ENCODE assay signal across 30 cellular contexts in the genomic region with DNA sequence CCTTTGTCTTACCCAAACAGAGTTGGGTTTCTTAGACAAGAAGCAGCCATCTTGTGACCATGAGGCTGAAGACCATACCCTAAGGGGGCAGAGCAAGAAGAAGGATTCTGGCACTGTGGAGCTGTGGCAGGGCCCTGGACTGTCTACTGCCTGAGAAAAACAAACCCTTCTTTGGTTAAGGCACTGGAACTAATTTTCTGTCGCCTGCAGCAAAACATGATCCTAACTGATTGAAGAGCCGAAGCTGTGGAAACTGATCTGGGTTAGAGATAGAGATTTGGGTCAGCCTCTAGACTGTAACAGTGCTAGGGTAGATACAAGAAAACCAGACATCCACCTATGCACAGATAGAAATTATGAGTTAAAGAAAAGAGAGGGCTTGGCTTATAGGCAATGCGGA.
"Had no signal": no experiment of that assay in that cellular context is flagged by ENCODE, and none has a peak within 500 bp of the region (broad histone marks: within the 10 kb centered on the region; RNA-seq: fewer than 3 reads in every experiment).

No MANE protein-coding gene starts in this region.

- H3K27ac ChIP-seq: left lung, lower lobe of right lung, pancreas, prostate gland, stomach, thyroid gland, transverse colon, upper lobe of right lung had no signal

- DNase-seq: hippocampal formation; immature natural killer cell; kidney; left colon; left lung; lower lobe of right lung; mammary epithelial cell; mesenchymal stem cell; naive B cell; nucleus accumbens; pancreas; posterior cingulate gyrus; retina; right cardiac atrium; stimulated activated CD4-positive, alpha-beta T cell treated with anti-CD3 and anti-CD28 coated beads, Interleukin-12 subunit alpha, Interleukin-12 subunit beta, amount 100 ng/mL, for 4 hours; stimulated activated CD4-positive, alpha-beta T cell treated with anti-CD3 and anti-CD28 coated beads, Interleukin-15, amount 100 ng/mL, for 24 hours; stimulated activated CD4-positive, alpha-beta T cell treated with anti-CD3 and anti-CD28 coated beads, Interleukin-2, amount 100 ng/mL, for 24 hours; stimulated activated CD4-positive, alpha-beta T cell treated with anti-CD3 and anti-CD28 coated beads, Interleukin-4, amount 100 ng/mL, for 1 hour; stimulated activated naive B cell treated with anti-CD40 and anti-IgM and Interleukin-4, amounts not matched to agents 10 μg/mL and 1 μg/mL and 100 μg/mL, for 72 hours; stimulated activated naive CD8-positive, alpha-beta T cell treated with anti-CD3 and anti-CD28 coated beads, Interleukin-15, Interleukin-2, amounts not matched to agents 100 U/mL and 50 U/mL, for 24 hours; stomach; testis; thyroid gland; transverse colon; upper lobe of right lung had no signal

- H3K9me3 Mint-ChIP-seq: immature natural killer cell; natural killer cell treated with Interleukin-12 subunit alpha and Interleukin-12 subunit beta and Interleukin-15 and Interleukin-18, amount 100 ng/mL, for 72 hours; stimulated activated naive B cell treated with anti-CD40 and anti-IgM and Interleukin-4, amounts not matched to agents 10 μg/mL and 1 μg/mL and 100 μg/mL, for 72 hours had no signal

- H3K9me3 ChIP-seq: left lung, lower lobe of right lung, pancreas, prostate gland, stomach, testis, thyroid gland, transverse colon, upper lobe of right lung had no signal

- H3K36me3 Mint-ChIP-seq: immature natural killer cell; mesothelial cell of epicardium; naive B cell; natural killer cell treated with Interleukin-12 subunit alpha and Interleukin-12 subunit beta and Interleukin-15 and Interleukin-18, amount 100 ng/mL, for 72 hours; stimulated activated naive B cell treated with anti-CD40 and anti-IgM and Interleukin-4, amounts not matched to agents 10 μg/mL and 1 μg/mL and 100 μg/mL, for 72 hours had no signal

- H3K4me1 Mint-ChIP-seq: immature natural killer cell; naive B cell; neural crest cell; stimulated activated naive B cell treated with anti-CD40 and anti-IgM and Interleukin-4, amounts not matched to agents 10 μg/mL and 1 μg/mL and 100 μg/mL, for 72 hours had no signal

- H3K4me3 Mint-ChIP-seq: immature natural killer cell; mesothelial cell of epicardium; naive B cell; natural killer cell treated with Interleukin-12 subunit alpha and Interleukin-12 subunit beta and Interleukin-15 and Interleukin-18, amount 100 ng/mL, for 72 hours; neural crest cell; stimulated activated naive B cell treated with anti-CD40 and anti-IgM and Interleukin-4, amounts not matched to agents 10 μg/mL and 1 μg/mL and 100 μg/mL, for 72 hours had no signal

- H3K4me1 ChIP-seq: pancreas, prostate gland, thyroid gland had no signal

- H3K4me3 ChIP-seq: left lung, lower lobe of right lung, pancreas, prostate gland, skin epidermis, stomach, testis, thyroid gland, transverse colon, upper lobe of right lung had no signal

- H3K36me3 ChIP-seq: left lung, lower lobe of right lung, pancreas, prostate gland, stomach, thyroid gland, transverse colon, upper lobe of right lung had no signal

- ATAC-seq: left colon; left lung; lower lobe of right lung; natural killer cell treated with Interleukin-12 subunit alpha and Interleukin-12 subunit beta and Interleukin-15 and Interleukin-18, amount 100 ng/mL, for 72 hours; pancreas; stimulated activated naive B cell treated with anti-CD40 and anti-IgM and Interleukin-4, amounts not matched to agents 10 μg/mL and 1 μg/mL and 100 μg/mL, for 72 hours; stimulated activated naive CD8-positive, alpha-beta T cell treated with anti-CD3 and anti-CD28 coated beads, Interleukin-15, Interleukin-2, amounts not matched to agents 100 U/mL and 50 U/mL, for 24 hours; upper lobe of right lung had no signal

- H3K27ac Mint-ChIP-seq: immature natural killer cell; mesothelial cell of epicardium; naive B cell; natural killer cell treated with Interleukin-12 subunit alpha and Interleukin-12 subunit beta and Interleukin-15 and Interleukin-18, amount 100 ng/mL, for 72 hours; stimulated activated naive B cell treated with anti-CD40 and anti-IgM and Interleukin-4, amounts not matched to agents 10 μg/mL and 1 μg/mL and 100 μg/mL, for 72 hours had no signal

- H3K27me3 ChIP-seq: left lung, pancreas, stomach, testis, thyroid gland, transverse colon, upper lobe of right lung had no signal
